ENCODE assay signal across 24 cellular contexts in genomic region chr4:10055871-10056270, GRCh38. TPM values are rescaled to one million over a fixed set of nuclear protein-coding genes. Genes with fewer than 3 reads are reported as not detected.
DNase-seq lines count a peak whose midpoint lies in the region; ATAC-seq, FAIRE-seq and TF ChIP-seq lines count a peak whose summit lies in the region.
"Had no signal": no experiment of that assay in that cellular context is flagged by ENCODE, and none has a peak within 500 bp of the region (broad histone marks: within the 10 kb centered on the region; RNA-seq: fewer than 3 reads in every experiment).

No MANE protein-coding gene starts in this region.

- H3K4me1 ChIP-seq in pancreas = no peaks in the 10 kb centered on the region
- H3K4me1 ChIP-seq: SJSA1 had no signal

- no peak for FAIRE-seq in pancreas (lab: Jason Lieb, UNC)
- FAIRE-seq in GM19239 (lab: Jason Lieb, UNC) = no peak
- FAIRE-seq: RCC 7860 had no signal

- H3K4me3 Mint-ChIP-seq in activated CD8-positive, alpha-beta memory T cell treated with anti-CD3 and anti-CD28 coated beads, Interleukin-2, amount 10 ng/mL, durations not matched to agents 7 days and 5 days = no peak overlapping the region
- H3K4me3 Mint-ChIP-seq: CD8-positive, alpha-beta T cell had no signal

- H3K27ac ChIP-seq in epithelial cell of prostate = peak overlapping the region; percentile 47
- peak overlapping the region in 3 of 4 donors; percentile 8 to 42 (median 37) for H3K27ac ChIP-seq in pancreas
- H3K27ac ChIP-seq in RWPE1 = no peak overlapping the region
- H3K27ac ChIP-seq: 22Rv1, SJSA1 had no signal

- H3K4me1 Mint-ChIP-seq in activated CD8-positive, alpha-beta memory T cell treated with anti-CD3 and anti-CD28 coated beads, Interleukin-2, amount 10 ng/mL, durations not matched to agents 7 days and 5 days = no peaks in the 10 kb centered on the region

- TF ChIP-seq CTCF in pancreas (IDR thresholded peaks at IDR 0.05) (no peak), RWPE1 (conservative IDR thresholded peaks at IDR 0.05; ENCODE audit: low read depth) (no peak)

- no peak overlapping the region for H3K4me3 ChIP-seq in pancreas
- H3K4me3 ChIP-seq: SJSA1 had no signal

- no peaks in the 10 kb centered on the region for H3K27me3 ChIP-seq in pancreas
- H3K27me3 ChIP-seq: SJSA1 had no signal

- H3K9me3 ChIP-seq in pancreas = no peaks in the 10 kb centered on the region
- H3K9me3 ChIP-seq: SJSA1 had no signal

- intact Hi-C loops in pancreas (cut with DNase I) = no loop called here

- DNase-seq in activated CD8-positive, alpha-beta memory T cell treated with anti-CD3 and anti-CD28 coated beads, Interleukin-2, amount 10 ng/mL, durations not matched to agents 7 days and 5 days = peak; percentile 0
- no peak for DNase-seq in activated CD8-positive, alpha-beta memory T cell treated with anti-CD3 and anti-CD28 coated beads, Interleukin-2, amount 50 U/mL, for 48 hours
- DNase-seq in epithelial cell of prostate (ENCODE audit: low read depth, low spot score) (no peak), pancreas (no peak), NOMO-1 (lab: John Stamatoyannopoulos, UW; ENCODE audit: unreplicated experiment in 2 of 2) (no peak), GM19239 (ENCODE audit: insufficient read length, low spot score) (no peak), RWPE1 (ENCODE audit: low spot score) (no peak)
- DNase-seq: C1 segment of cervical spinal cord, Calu3, DMS153, GDM1, MV-4-11, NCI-H1105 treated with DMSO at 0.1 percent for 48 hours, NCI-H1694, NCI-H2171, NCI-H524 treated with DMSO at 0.1 percent for 48 hours, OCI-M1 had no signal

- H3K27ac Mint-ChIP-seq in activated CD8-positive, alpha-beta memory T cell treated with anti-CD3 and anti-CD28 coated beads, Interleukin-2, amount 10 ng/mL, durations not matched to agents 7 days and 5 days = no peak overlapping the region
- H3K27ac Mint-ChIP-seq: CD8-positive, alpha-beta T cell had no signal

- H3K9me3 Mint-ChIP-seq in activated CD8-positive, alpha-beta memory T cell treated with anti-CD3 and anti-CD28 coated beads, Interleukin-2, amount 10 ng/mL, durations not matched to agents 7 days and 5 days (ENCODE audit: low read depth) = no peaks in the 10 kb centered on the region
- H3K9me3 Mint-ChIP-seq: CD8-positive, alpha-beta T cell had no signal

- CTCF ChIA-PET in activated CD8-positive, alpha-beta memory T cell treated with anti-CD3 and anti-CD28 coated beads, Interleukin-2, amount 10 ng/mL, durations not matched to agents 7 days and 5 days (lab: Charles Lee) = no interaction called here
- CTCF ChIA-PET in RWPE1 (lab: Yijun Ruan, JAX) = no interaction called here

- POLR2A ChIA-PET in RWPE1 (lab: Yijun Ruan, JAX; ENCODE audit: low non-redundant PET) = no interaction called here

- H3K36me3 Mint-ChIP-seq in activated CD8-positive, alpha-beta memory T cell treated with anti-CD3 and anti-CD28 coated beads, Interleukin-2, amount 10 ng/mL, durations not matched to agents 7 days and 5 days = peaks cover 7% of the 10 kb centered on the region

- peaks cover 2% of the 10 kb centered on the region for H3K27me3 Mint-ChIP-seq in activated CD8-positive, alpha-beta memory T cell treated with anti-CD3 and anti-CD28 coated beads, Interleukin-2, amount 10 ng/mL, durations not matched to agents 7 days and 5 days

- WGBS in pancreas, 2 donors = 67 to 75% methylated on average over 4 of the region's 4 CpGs

- ATAC-seq in activated CD8-positive, alpha-beta memory T cell treated with anti-CD3 and anti-CD28 coated beads, Interleukin-2, amount 10 ng/mL, durations not matched to agents 7 days and 5 days = no peak
- ATAC-seq in pancreas (no peak), GM18498 (IDR thresholded peaks at IDR 0.05; ENCODE audit: unreplicated experiment) (no peak)
- ATAC-seq: CD8-positive, alpha-beta T cell; Right ventricle myocardium inferior had no signal

- no peaks in the 10 kb centered on the region for H3K36me3 ChIP-seq in pancreas
- H3K36me3 ChIP-seq: SJSA1 had no signal

RNA-seq across cellular contexts. Expression of gene SLC2A9, which starts 34.6 kb away (rescaled TPM):
- total RNA-seq in activated CD8-positive, alpha-beta memory T cell treated with anti-CD3 and anti-CD28 coated beads, Interleukin-2, amount 10 ng/mL, durations not matched to agents 7 days and 5 days = 1 to 10 TPM; 1.4 to 3.8 TPM
- 1 to 10 TPM; 1.2 to 5.7 (median 2.6) TPM for total RNA-seq in pancreas
- 1 to 10 TPM; 1.9 to 2.2 TPM for polyA plus RNA-seq in pancreas
- total RNA-seq: H4, SJSA1 had no signal
